Comparison of ENCODE assay signal across 7 cellular contexts in the genomic region with DNA sequence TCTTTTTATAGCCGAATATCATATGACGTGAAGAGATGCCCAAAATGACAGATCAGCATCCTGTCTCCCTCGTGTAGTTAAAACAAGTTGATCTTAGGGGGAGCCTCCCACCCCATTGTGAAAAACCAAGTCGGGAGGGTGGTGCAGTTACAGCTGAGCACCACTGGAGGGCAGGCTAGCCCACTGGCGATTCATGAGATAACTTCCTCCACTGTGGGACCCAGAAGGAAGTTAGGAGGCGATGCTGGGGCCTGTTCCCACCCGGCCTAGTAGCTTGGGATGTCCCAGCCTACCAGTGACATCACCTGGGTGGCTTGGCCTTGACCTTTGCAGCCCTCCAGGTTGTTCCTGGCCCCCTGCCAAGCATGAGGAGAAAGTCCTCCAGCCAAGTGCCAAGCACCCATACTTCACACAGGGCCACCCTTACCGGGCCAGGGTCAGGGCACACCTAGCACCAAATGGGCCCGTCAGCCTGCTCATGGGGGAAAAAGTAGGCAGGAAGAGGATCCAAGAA. TPM values are rescaled to one million over a fixed set of nuclear protein-coding genes. Genes with fewer than 3 reads are reported as not detected.
DNase-seq lines count a peak whose midpoint lies in the region; ATAC-seq, FAIRE-seq and TF ChIP-seq lines count a peak whose summit lies in the region.

No MANE protein-coding gene starts in this region.

- H3K27me3 ChIP-seq in neural progenitor cell = peaks cover under 1% of the 10 kb centered on the region

- H3K9me3 ChIP-seq in neural progenitor cell (ENCODE audit: low read depth) = no peaks in the 10 kb centered on the region

- peaks cover 9% of the 10 kb centered on the region for H3K27me3 Mint-ChIP-seq in neural progenitor cell (ENCODE audit: insufficient read depth, low read depth)

- peaks cover 7% of the 10 kb centered on the region for H3K4me1 Mint-ChIP-seq in neural progenitor cell

- no peak overlapping the region for H3K4me3 Mint-ChIP-seq in neural progenitor cell

- CTCF ChIA-PET in GM10248 (lab: Yijun Ruan, JAX) = interaction anchor here (0.6 to 4.9 kb wide), 47 partner anchors 8 to 378 kb away, joined by 3 to 92 read pairs (median 5); partner anchors contain the start of genes ARL2BP, CETP, CPNE2 and NLRC5

- no peaks in the 10 kb centered on the region for H3K9me3 Mint-ChIP-seq in neural progenitor cell

- no peaks in the 10 kb centered on the region for H4K20me1 ChIP-seq in neural progenitor cell (ENCODE audit: low read depth)

- peak overlapping the region; percentile 39 for H2AFZ ChIP-seq in neural progenitor cell (replicated peaks)

- POLR2A ChIA-PET in GM10248 (lab: Yijun Ruan, JAX) = no interaction called here

- no peaks in the 10 kb centered on the region for H3K36me3 Mint-ChIP-seq in neural progenitor cell

- H3K79me2 ChIP-seq in neural progenitor cell (ENCODE audit: low read depth) = no peaks in the 10 kb centered on the region

- TF ChIP-seq CTCF in GM10248 (IDR thresholded peaks at IDR 0.05; ENCODE audit: control extremely low read depth, extremely low read depth, low read depth, missing control alignments) = peak; percentile 95
- TF ChIP-seq CTCF in fibroblast of the aortic adventitia (IDR thresholded peaks at IDR 0.05; ENCODE audit: insufficient read depth, low read length) = peak; percentile 99
- TF ChIP-seq CTCF in neural progenitor cell (IDR thresholded peaks at IDR 0.05) = peak; percentile 94

- no peak for FAIRE-seq in RCC 7860 (lab: Jason Lieb, UNC)

- no peaks in the 10 kb centered on the region for H3K4me1 ChIP-seq in neural progenitor cell

- no peaks in the 10 kb centered on the region for H3K36me3 ChIP-seq in neural progenitor cell

- H3K4me2 ChIP-seq in neural progenitor cell = no peak overlapping the region

- H3K27ac ChIP-seq in neural progenitor cell (no peak overlapping the region), substantia nigra (ENCODE audit: low read depth, low read length, poor library complexity, severe bottlenecking) (peak overlapping the region; percentile 63)

- DNase-seq in GM10248 (ENCODE audit: extremely low spot score) = peak; percentile 88
- peak; percentile 42 for DNase-seq in RCC 7860 (ENCODE audit: low spot score)
- peak; percentile 56 for DNase-seq in activated T-helper 1 cell treated with Interleukin-2 at 50 U/mL for 16 hours (ENCODE audit: low read depth)
- DNase-seq in fibroblast of the aortic adventitia (ENCODE audit: low read depth) = peak; percentile 74
- DNase-seq in neural progenitor cell (ENCODE audit: low spot score) = peak; percentile 84
- peak in 41 of 49 donors; percentile 20 to 75 (median 58) for DNase-seq in substantia nigra (lab: John Stamatoyannopoulos, UW)

- H3K9ac ChIP-seq in neural progenitor cell = no peak overlapping the region

- H3K27ac Mint-ChIP-seq in neural progenitor cell = peak overlapping the region; percentile 28

- H3F3A ChIP-seq in neural progenitor cell (ENCODE audit: low read depth) = no peaks in the 10 kb centered on the region

- ATAC-seq in HG03565 (IDR thresholded peaks at IDR 0.05; ENCODE audit: unreplicated experiment) = peak; percentile 56

- H3K4me3 ChIP-seq in fibroblast of the aortic adventitia (ENCODE audit: low read depth, low read length) (no peak overlapping the region), neural progenitor cell (no peak overlapping the region)

RNA-seq across cellular contexts. Expression of gene CPNE2, which starts 8.1 kb away (rescaled TPM):
- 5.6 and 20.3 TPM in 2 replicates for total RNA-seq in fibroblast of the aortic adventitia (ENCODE audit: low replicate concordance)
- 19.8 and 26.9 TPM in 2 replicates for total RNA-seq in neural progenitor cell (ENCODE audit: low replicate concordance)
